22 cellular contexts compared by ENCODE assay signal in genomic region chr17:82055023-82055964, GRCh38. TPM values are rescaled to one million over a fixed set of nuclear protein-coding genes. Genes with fewer than 3 reads are reported as not detected.
A peak's percentile ranks its signal among the peaks of the same experiment; 100 is the strongest.
DNase-seq lines count a peak whose midpoint lies in the region; ATAC-seq, FAIRE-seq and TF ChIP-seq lines count a peak whose summit lies in the region.
"Had no signal": no experiment of that assay in that cellular context is flagged by ENCODE, and none has a peak within 500 bp of the region (broad histone marks: within the 10 kb centered on the region; RNA-seq: fewer than 3 reads in every experiment).

No MANE protein-coding gene starts in this region.

- POLR2A ChIA-PET in IMR-90 (lab: Charles Lee; ENCODE audit: unreplicated experiment), result no interaction called here

- no peak for TF ChIP-seq CTCF in IMR-90 (conservative IDR thresholded peaks at IDR 0.05; ENCODE audit: low read depth, low read length)

- no peak overlapping the region for H3K23ac ChIP-seq in IMR-90 (ENCODE audit: low read depth, low read length)

- H3K4me2 ChIP-seq in IMR-90 (ENCODE audit: low read depth, low read length), result no peak overlapping the region
- H3K4me2 ChIP-seq: KMS-11, PC-9 had no signal

- no peak for ATAC-seq in stimulated activated naive CD8-positive, alpha-beta T cell treated with anti-CD3 and anti-CD28 coated beads, Interleukin-15, Interleukin-2, amounts not matched to agents 100 U/mL and 50 U/mL, for 24 hours
- no peak for ATAC-seq in IMR-90 (ENCODE audit: low read depth)
- ATAC-seq: left lobe of liver, psoas muscle, upper lobe of right lung had no signal

- H2BK120ac ChIP-seq in IMR-90 (ENCODE audit: low read depth, low read length), result no peak overlapping the region

- DNase-seq in stimulated activated naive CD8-positive, alpha-beta T cell treated with anti-CD3 and anti-CD28 coated beads, Interleukin-15, Interleukin-2, amounts not matched to agents 100 U/mL and 50 U/mL, for 24 hours, result no peak
- DNase-seq in IMR-90 (no peak), iPS-NIHi11 (ENCODE audit: low spot score) (peak; percentile 5), urothelium cell line (ENCODE audit: low spot score) (no peak), putamen (ENCODE audit: low spot score) (no peak), mucosa of gallbladder (ENCODE audit: low spot score) (no peak), activated gamma-delta T cell (lab: John Stamatoyannopoulos, UW) (no peak)
- DNase-seq: activated B cell treated with CpG ODN at 0.5 μM for 24 hours; activated effector memory CD4-positive, alpha-beta T cell treated with Interleukin-2 at 50 U/mL for 16 hours; COR-L47; NCI-H187 treated with DMSO at 0.1 percent for 48 hours; PC-9; stimulated activated CD4-positive, alpha-beta T cell treated with anti-CD3 and anti-CD28 coated beads, Interleukin-2, amount 100 ng/mL, for 48 hours; upper lobe of right lung had no signal

- H2BK20ac ChIP-seq in IMR-90 (ENCODE audit: low read depth, low read length), result no peak overlapping the region

- peaks cover 59% of the 10 kb centered on the region for H3K36me3 ChIP-seq in IMR-90 (ENCODE audit: control insufficient read depth, insufficient read depth, low read length)

- H3K27me3 ChIP-seq in IMR-90 (ENCODE audit: control insufficient read depth, insufficient read depth, low read length), result no peaks in the 10 kb centered on the region
- H3K27me3 ChIP-seq: breast epithelium, upper lobe of right lung had no signal

- H4K8ac ChIP-seq in IMR-90 (ENCODE audit: low read depth in 2 of 2, low read length in 2 of 2), result no peak overlapping the region

- H3K18ac ChIP-seq in IMR-90 (ENCODE audit: low read depth, low read length), result no peak overlapping the region

- H3K4me1 Mint-ChIP-seq in stimulated activated naive CD8-positive, alpha-beta T cell treated with anti-CD3 and anti-CD28 coated beads, Interleukin-15, Interleukin-2, amounts not matched to agents 100 ng/mL and 50 ng/mL, for 24 hours (ENCODE audit: low read depth), result peaks cover 17% of the 10 kb centered on the region

- no peak for TF ChIP-seq POLR2A in IMR-90 (IDR thresholded peaks at IDR 0.05; ENCODE audit: low read depth, low read length)

- no peak overlapping the region for H3K4ac ChIP-seq in IMR-90 (ENCODE audit: low read depth, low read length)

- BruUV-seq in IMR-90 (replicated peaks; lab: Mats Ljungman, UMichigan), result no TSS peak

- H3K56ac ChIP-seq in IMR-90 (ENCODE audit: extremely low read depth, insufficient read depth, low read length), result no peak overlapping the region

- H2BK5ac ChIP-seq in IMR-90 (ENCODE audit: low read depth, low read length, poor library complexity, severe bottlenecking), result no peak overlapping the region

- H3K27me3 Mint-ChIP-seq in stimulated activated naive CD8-positive, alpha-beta T cell treated with anti-CD3 and anti-CD28 coated beads, Interleukin-15, Interleukin-2, amounts not matched to agents 100 ng/mL and 50 ng/mL, for 24 hours, result no peaks in the 10 kb centered on the region
- H3K27me3 Mint-ChIP-seq: activated B cell treated with CpG ODN at 0.5 μM for 24 hours had no signal

- H3K36me3 Mint-ChIP-seq in stimulated activated naive CD8-positive, alpha-beta T cell treated with anti-CD3 and anti-CD28 coated beads, Interleukin-15, Interleukin-2, amounts not matched to agents 100 ng/mL and 50 ng/mL, for 24 hours (ENCODE audit: low read depth), result peaks cover 7% of the 10 kb centered on the region

- H3K4me1 ChIP-seq in IMR-90 (ENCODE audit: control insufficient read depth, insufficient read depth, low read length), result peaks cover 15% of the 10 kb centered on the region

- no peak overlapping the region for H3K27ac ChIP-seq in IMR-90 (ENCODE audit: insufficient read depth, low read length)
- H3K27ac ChIP-seq: breast epithelium, coronary artery, KMS-11, PC-9, psoas muscle, upper lobe of right lung had no signal

- no peak overlapping the region for H4K91ac ChIP-seq in IMR-90 (ENCODE audit: insufficient read depth, low read depth, low read length)

- H3K79me1 ChIP-seq in IMR-90 (ENCODE audit: low read depth in 1 of 2, low read length in 2 of 2), result peaks cover 12 to 37% of the 10 kb centered on the region in 2 experiments

- WGBS in IMR-90 (ENCODE audit: extremely low coverage in 2 of 2, insufficient read length in 1 of 2), 2 experiments, result 83% methylated on average over 6 of the region's 26 CpGs; no CpG with 5 or more reads in 1 of the 2 experiments

- no peaks in the 10 kb centered on the region for H3K9me3 Mint-ChIP-seq in stimulated activated naive CD8-positive, alpha-beta T cell treated with anti-CD3 and anti-CD28 coated beads, Interleukin-15, Interleukin-2, amounts not matched to agents 100 ng/mL and 50 ng/mL, for 24 hours
- H3K9me3 Mint-ChIP-seq: activated B cell treated with CpG ODN at 0.5 μM for 24 hours, mesothelial cell of epicardium had no signal

- H3K4me3 ChIP-seq in IMR-90 (ENCODE audit: insufficient read depth, low read depth, low read length), result no peak overlapping the region
- H3K4me3 ChIP-seq: breast epithelium, coronary artery, PC-9, psoas muscle, upper lobe of right lung had no signal

- peak overlapping the region; percentile 31 for H3K27ac Mint-ChIP-seq in stimulated activated naive CD8-positive, alpha-beta T cell treated with anti-CD3 and anti-CD28 coated beads, Interleukin-15, Interleukin-2, amounts not matched to agents 100 ng/mL and 50 ng/mL, for 24 hours
- H3K27ac Mint-ChIP-seq: activated B cell treated with CpG ODN at 0.5 μM for 24 hours, mesothelial cell of epicardium had no signal

- H2AFZ ChIP-seq in IMR-90 (replicated peaks; ENCODE audit: low read length, poor library complexity), result no peak overlapping the region
- H2AFZ ChIP-seq: PC-9 had no signal

- FAIRE-seq in urothelium cell line (lab: Jason Lieb, UNC), result peak; percentile 37
- FAIRE-seq: endometrium had no signal

- intact Hi-C loops in IMR-90 (cut with micrococcal nuclease), result no loop called here

- no peak overlapping the region for H2AK5ac ChIP-seq in IMR-90 (ENCODE audit: low read depth, low read length)

- in situ Hi-C loops in IMR-90 (cut with MboI; ENCODE audit: low sequenced_read_pairs), result no loop called here

- no peak overlapping the region for H3K14ac ChIP-seq in IMR-90 (replicated peaks; ENCODE audit: low read depth, low read length)

- TF ChIP-seq RAD21 in IMR-90 (IDR thresholded peaks at IDR 0.05; ENCODE audit: low read length), result no peak

- CTCF ChIA-PET in IMR-90 (lab: Yijun Ruan, JAX), result no interaction called here

- H3K9me1 ChIP-seq in IMR-90 (ENCODE audit: insufficient read depth, low read length), result peaks cover 5% of the 10 kb centered on the region

- peak overlapping the region; percentile 42 for H2AK9ac ChIP-seq in IMR-90 (replicated peaks; ENCODE audit: low read depth, low read length, poor library complexity)

- peaks cover 4% of the 10 kb centered on the region for H4K20me1 ChIP-seq in IMR-90 (ENCODE audit: insufficient read depth, low read length)

- H4K5ac ChIP-seq in IMR-90 (ENCODE audit: low read depth, low read length), result no peak overlapping the region

- dilution Hi-C loops in IMR-90 (cut with HindIII; ENCODE audit: low sequenced_read_pairs, unreplicated experiment), result no loop called here

- H2BK15ac ChIP-seq in IMR-90 (ENCODE audit: low read depth, low read length), result no peak overlapping the region

- H3K4me3 Mint-ChIP-seq in stimulated activated naive CD8-positive, alpha-beta T cell treated with anti-CD3 and anti-CD28 coated beads, Interleukin-15, Interleukin-2, amounts not matched to agents 100 ng/mL and 50 ng/mL, for 24 hours, result no peak overlapping the region
- H3K4me3 Mint-ChIP-seq: activated B cell treated with CpG ODN at 0.5 μM for 24 hours had no signal

- no peaks in the 10 kb centered on the region for H3K9me3 ChIP-seq in IMR-90 (ENCODE audit: control insufficient read depth, insufficient read depth, low read length)
- H3K9me3 ChIP-seq: breast epithelium, psoas muscle, upper lobe of right lung had no signal

- no peak overlapping the region for H3K9ac ChIP-seq in IMR-90 (ENCODE audit: low read depth, low read length)
- H3K9ac ChIP-seq: KMS-11 had no signal

TF ChIP-seq in IMR-90, 13 proteins besides CTCF, POLR2A, EP300 and RAD21:
- TF ChIP-seq MAFK (IDR thresholded peaks at IDR 0.05; ENCODE audit: low read depth, low read length), result no peak

RNA-seq across cellular contexts. Expression of gene GPS1, which starts 3.6 kb away (rescaled TPM):
- total RNA-seq in IMR-90 (2012; rRNA removed) (177 and 181 TPM in 2 replicates), mucosa of gallbladder (107 TPM)
- 157 and 168 TPM in 2 replicates for polyA plus RNA-seq in IMR-90 (2012; rRNA removed)
- polyA plus RNA-seq in IMR-90 (2012; cell fraction: cytosol; rRNA removed), result 93.5 and 156 TPM in 2 replicates
- 234 and 517 TPM in 2 replicates for polyA plus RNA-seq in IMR-90 (2012; cell fraction: nucleus; rRNA removed; ENCODE audit: low replicate concordance)

RNA-seq across cellular contexts. Expression of gene RFNG, which starts 3.7 kb away (rescaled TPM):
- total RNA-seq in IMR-90 (2012; rRNA removed), result 6.8 and 8.6 TPM in 2 replicates
- 47.3 and 51.1 TPM in 2 replicates for polyA plus RNA-seq in IMR-90 (2012; rRNA removed)
- 27.2 and 51.3 TPM in 2 replicates for polyA plus RNA-seq in IMR-90 (2012; cell fraction: cytosol; rRNA removed)
- 271 and 643 TPM in 2 replicates for polyA plus RNA-seq in IMR-90 (2012; cell fraction: nucleus; rRNA removed; ENCODE audit: low replicate concordance)
- total RNA-seq in mucosa of gallbladder, result 51.6 TPM

RNA-seq across cellular contexts. Expression of gene DUS1L, which starts 10.3 kb away (rescaled TPM):
- 26.9 and 29.0 TPM in 2 replicates for total RNA-seq in IMR-90 (2012; rRNA removed)
- polyA plus RNA-seq in IMR-90 (2012; rRNA removed), result 76.9 and 95.3 TPM in 2 replicates
- 60.1 and 65.0 TPM in 2 replicates for polyA plus RNA-seq in IMR-90 (2012; cell fraction: cytosol; rRNA removed)
- polyA plus RNA-seq in IMR-90 (2012; cell fraction: nucleus; rRNA removed; ENCODE audit: low replicate concordance), result 435 and 1,044 TPM in 2 replicates
- total RNA-seq in mucosa of gallbladder, result 92.4 TPM

RNA-seq across cellular contexts. Expression of gene DCXR, which starts 17.8 kb away (rescaled TPM):
- 36.6 and 36.9 TPM in 2 replicates for total RNA-seq in IMR-90 (2012; rRNA removed)
- 129 and 139 TPM in 2 replicates for polyA plus RNA-seq in IMR-90 (2012; rRNA removed)
- 135 and 154 TPM in 2 replicates for polyA plus RNA-seq in IMR-90 (2012; cell fraction: cytosol; rRNA removed)
- polyA plus RNA-seq in IMR-90 (2012; cell fraction: nucleus; rRNA removed; ENCODE audit: low replicate concordance), result 94.9 and 309 TPM in 2 replicates
- total RNA-seq in mucosa of gallbladder, result 102 TPM

RNA-seq across cellular contexts. Expression of gene RAC3, which starts 23.8 kb away (rescaled TPM):
- total RNA-seq in IMR-90 (2012; rRNA removed) (5.7 and 7.2 TPM in 2 replicates), mucosa of gallbladder (8.9 TPM)
- polyA plus RNA-seq in IMR-90 (2012; rRNA removed), result 23.4 and 32.0 TPM in 2 replicates
- polyA plus RNA-seq in IMR-90 (2012; cell fraction: cytosol; rRNA removed), result 34.9 and 48.2 TPM in 2 replicates
- polyA plus RNA-seq in IMR-90 (2012; cell fraction: nucleus; rRNA removed; ENCODE audit: low replicate concordance), result 20.2 and 75.8 TPM in 2 replicates
- total RNA-seq: psoas muscle had no signal
